8 cellular contexts compared by ENCODE assay signal in the genomic region with DNA sequence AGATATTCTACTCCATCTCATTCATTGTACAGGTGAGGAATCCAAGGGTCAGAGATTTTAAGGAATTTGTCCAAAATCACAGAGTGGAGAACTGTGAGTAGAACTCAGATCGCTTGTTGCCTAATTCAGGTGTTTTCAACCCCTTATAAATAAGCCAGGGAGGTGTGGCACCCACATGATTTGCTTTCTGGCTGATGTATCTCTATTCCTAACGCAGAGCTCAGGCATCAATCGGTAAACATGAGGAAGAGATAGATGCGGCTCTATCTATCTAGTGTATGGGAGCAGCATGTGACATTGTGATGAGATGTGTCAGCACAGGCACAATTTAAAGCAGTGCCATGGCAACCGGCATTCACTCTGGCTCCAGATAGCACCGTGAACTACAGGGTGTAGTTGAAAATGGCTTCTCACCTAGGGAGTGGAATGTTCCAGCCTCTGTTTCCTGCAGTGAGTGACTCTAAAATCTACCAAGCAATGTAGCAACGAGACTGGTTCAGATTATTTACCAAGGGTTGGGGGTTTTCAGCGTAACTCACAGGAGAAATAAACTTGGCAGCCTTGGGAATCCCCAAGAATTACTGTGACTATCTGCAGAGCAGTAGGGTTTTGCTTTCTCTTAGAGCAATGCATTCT. TPM values are rescaled to one million over a fixed set of nuclear protein-coding genes. Genes with fewer than 3 reads are reported as not detected.
DNase-seq lines count a peak whose midpoint lies in the region; ATAC-seq and TF ChIP-seq lines count a peak whose summit lies in the region.

No MANE protein-coding gene starts in this region.

- H3K4me1 Mint-ChIP-seq in T-helper 1 cell treated with Interleukin-12 subunit alpha and Interleukin-12 subunit beta and Interleukin-4 antibody, amounts not matched to agents 30 μg/mL and 1 μg/mL, for 36 hours (ENCODE audit: low read depth), result peaks cover 53% of the 10 kb centered on the region

- DNase-seq in DMS153 treated with DMSO at 0.1 percent for 48 hours (lab: John Stamatoyannopoulos, UW; ENCODE audit: unreplicated experiment) (peak; percentile 76), osteoblast (ENCODE audit: insufficient read length, low spot score, missing footprints) (peak; percentile 82), midbrain (lab: John Stamatoyannopoulos, UW) (no peak), ovary (no peak)

- H3K27ac Mint-ChIP-seq in T-helper 1 cell treated with Interleukin-12 subunit alpha and Interleukin-12 subunit beta and Interleukin-4 antibody, amounts not matched to agents 30 μg/mL and 1 μg/mL, for 36 hours, result peak overlapping the region; percentile 95

- intact Hi-C loops in ovary (cut with DNase I), result no loop called here

- no peaks in the 10 kb centered on the region for H4K20me1 ChIP-seq in osteoblast (ENCODE audit: insufficient read depth, low read length)

- TF ChIP-seq EP300 in ovary (IDR thresholded peaks at IDR 0.05), result no peak

- TF ChIP-seq POLR2A in ovary (IDR thresholded peaks at IDR 0.05), result no peak

- peak overlapping the region; percentile 86 for H3K4me3 Mint-ChIP-seq in T-helper 1 cell treated with Interleukin-12 subunit alpha and Interleukin-12 subunit beta and Interleukin-4 antibody, amounts not matched to agents 30 μg/mL and 1 μg/mL, for 36 hours

- no peaks in the 10 kb centered on the region for H3K9me3 Mint-ChIP-seq in T-helper 1 cell treated with Interleukin-12 subunit alpha and Interleukin-12 subunit beta and Interleukin-4 antibody, amounts not matched to agents 30 μg/mL and 1 μg/mL, for 36 hours

- no peaks in the 10 kb centered on the region for H3K79me2 ChIP-seq in osteoblast (ENCODE audit: insufficient read depth, low read length)

- TF ChIP-seq CTCF in osteoblast (IDR thresholded peaks at IDR 0.05; ENCODE audit: extremely low read depth, low read depth, low read length) (no peak), ovary (IDR thresholded peaks at IDR 0.05) (no peak)

- 47 to 59% (median 50%) methylated on average over 8 of the region's 8 CpGs for WGBS in ovary, 3 donors

- H3K36me3 ChIP-seq in osteoblast (ENCODE audit: insufficient read depth, low read length), result no peaks in the 10 kb centered on the region
- H3K36me3 ChIP-seq in ovary, result no peaks in the 10 kb centered on the region

- H3K27me3 Mint-ChIP-seq in T-helper 1 cell treated with Interleukin-12 subunit alpha and Interleukin-12 subunit beta and Interleukin-4 antibody, amounts not matched to agents 30 μg/mL and 1 μg/mL, for 36 hours (ENCODE audit: low read depth), result no peaks in the 10 kb centered on the region

- H3K27me3 ChIP-seq in osteoblast (ENCODE audit: insufficient read depth, low read length) (no peaks in the 10 kb centered on the region), ovary (no peaks in the 10 kb centered on the region)

- H3K4me3 ChIP-seq in osteoblast (ENCODE audit: insufficient read depth, low read length) (peak overlapping the region; percentile 11), ovary (no peak overlapping the region)

- H3K4me2 ChIP-seq in osteoblast (ENCODE audit: insufficient read depth, low read length), result peak overlapping the region; percentile 66

- peak overlapping the region; percentile 78 for H2AFZ ChIP-seq in osteoblast (ENCODE audit: low read length)

- ATAC-seq in GM19452 (IDR thresholded peaks at IDR 0.05; ENCODE audit: unreplicated experiment) (peak; percentile 59), HG03521 (IDR thresholded peaks at IDR 0.05; ENCODE audit: unreplicated experiment) (peak; percentile 66)

- H3K36me3 Mint-ChIP-seq in T-helper 1 cell treated with Interleukin-12 subunit alpha and Interleukin-12 subunit beta and Interleukin-4 antibody, amounts not matched to agents 30 μg/mL and 1 μg/mL, for 36 hours (ENCODE audit: low read depth), result peaks cover 20% of the 10 kb centered on the region

- H3K9me3 ChIP-seq in osteoblast (ENCODE audit: low read depth, low read length), result no peaks in the 10 kb centered on the region
- H3K9me3 ChIP-seq in ovary, result no peaks in the 10 kb centered on the region

- peaks cover 11% of the 10 kb centered on the region for H3K4me1 ChIP-seq in osteoblast (ENCODE audit: insufficient read depth, low read length)
- no peaks in the 10 kb centered on the region for H3K4me1 ChIP-seq in ovary (ENCODE audit: insufficient read depth)

- peak overlapping the region; percentile 55 for H3K27ac ChIP-seq in cingulate gyrus (ENCODE audit: low read depth, low read length)
- H3K27ac ChIP-seq in osteoblast (ENCODE audit: low read depth, low read length), result peak overlapping the region; percentile 5
- no peak overlapping the region for H3K27ac ChIP-seq in ovary

RNA-seq across cellular contexts. Expression of gene SUB1, which starts 53.4 kb away (rescaled TPM):
- total RNA-seq in osteoblast, result 101 and 115 TPM in 2 replicates
- total RNA-seq in ovary, result 100 to 1,000 TPM; 112 to 180 (median 124) TPM
- 100 to 1,000 TPM in 1 of 2 donors, 10 to 100 TPM in 1; 91.9 to 185 TPM for polyA plus RNA-seq in ovary

Comparison
In these comparisons a context has a peak if more than half of its experiments do, and no peak if none do; other contexts are left out.
1. DNase-seq: peak in DMS153 treated with DMSO at 0.1 percent for 48 hours (single experiment) and osteoblast (single experiment); none in midbrain (single experiment) and ovary (0 of 5).
2. H3K27ac ChIP-seq: peak in cingulate gyrus (single experiment) and osteoblast (single experiment); none in ovary (0 of 2).